20 cellular contexts compared by ENCODE assay signal in genomic region chr7:98830972-98831548, GRCh38. TPM values are rescaled to one million over a fixed set of nuclear protein-coding genes. Genes with fewer than 3 reads are reported as not detected.
DNase-seq lines count a peak whose midpoint lies in the region; ATAC-seq, FAIRE-seq and TF ChIP-seq lines count a peak whose summit lies in the region.
"Had no signal": no experiment of that assay in that cellular context is flagged by ENCODE, and none has a peak within 500 bp of the region (broad histone marks: within the 10 kb centered on the region; RNA-seq: fewer than 3 reads in every experiment).

No MANE protein-coding gene starts in this region.

- H4K20me1 ChIP-seq in HepG2 (ENCODE audit: insufficient read depth, low read length) = no peaks in the 10 kb centered on the region

- peaks cover 11% of the 10 kb centered on the region for H3K27me3 Mint-ChIP-seq in glutamatergic neuron (ENCODE audit: unreplicated experiment)

- TF ChIP-seq POLR2A in HepG2 (IDR thresholded peaks at IDR 0.05; ENCODE audit: insufficient read depth in 1 of 2, low read depth in 2 of 2, low read length in 2 of 2) (no peak), right lobe of liver (IDR thresholded peaks at IDR 0.05) (no peak), testis (IDR thresholded peaks at IDR 0.05) (no peak)

- H3K4me1 ChIP-seq in HepG2 (ENCODE audit: insufficient read depth, low read length) (no peaks in the 10 kb centered on the region), right lobe of liver (no peaks in the 10 kb centered on the region), left ventricle myocardium inferior (peaks cover 16% of the 10 kb centered on the region), testis (peaks cover 12% of the 10 kb centered on the region)
- H3K4me1 ChIP-seq: BE2C had no signal

- no peak overlapping the region for H3K4me2 ChIP-seq in HepG2 (ENCODE audit: low read depth, low read length)
- H3K4me2 ChIP-seq: GM23338 had no signal

- no peaks in the 10 kb centered on the region for H3K36me3 Mint-ChIP-seq in glutamatergic neuron (ENCODE audit: unreplicated experiment)
- H3K36me3 Mint-ChIP-seq: CD4-positive, CD25-positive, alpha-beta regulatory T cell; CD8-positive, alpha-beta memory T cell had no signal

- H3K9me3 ChIP-seq in HepG2 (ENCODE audit: low read length) (no peaks in the 10 kb centered on the region), right lobe of liver (no peaks in the 10 kb centered on the region), left ventricle myocardium inferior (replicated peaks) (no peaks in the 10 kb centered on the region), testis (no peaks in the 10 kb centered on the region)
- H3K9me3 ChIP-seq: BE2C had no signal

- H3K27ac ChIP-seq in HepG2 (ENCODE audit: extremely low read length, insufficient read depth, low read length) (no peak overlapping the region), right lobe of liver (no peak overlapping the region), left ventricle myocardium inferior (replicated peaks) (peak overlapping the region; percentile 54), testis (no peak overlapping the region)
- H3K27ac ChIP-seq: HL-60 had no signal

- H3K9ac ChIP-seq in HepG2 (ENCODE audit: insufficient read depth, low read depth, low read length) = no peak overlapping the region

- ATAC-seq in HepG2 (no peak), right lobe of liver (no peak)

- intact Hi-C loops in HepG2 (cut with micrococcal nuclease; ENCODE audit: unreplicated experiment) (no loop called here), right lobe of liver (cut with DNase I) (no loop called here), left ventricle myocardium inferior (cut with micrococcal nuclease) (no loop called here), testis (cut with DNase I; ENCODE audit: low total_unique reads) (no loop called here)

- in situ Hi-C loops in HepG2 (cut with HindIII; ENCODE audit: extremely low pct_ligation_motif_present, low pct_unique_long_range_greater_than_20kb) = no loop called here

- H3K27ac Mint-ChIP-seq in glutamatergic neuron (ENCODE audit: unreplicated experiment) = peak overlapping the region; percentile 55
- H3K27ac Mint-ChIP-seq: CD4-positive, CD25-positive, alpha-beta regulatory T cell; HFFc6 had no signal

- no peak for TF ChIP-seq RAD21 in HepG2 (CRISPR knock-in tag; IDR thresholded peaks at IDR 0.05)

- no peak overlapping the region for H3K4me3 ChIP-seq in HepG2 (replicated peaks in 1 of 3; ENCODE audit: insufficient read depth in 1 of 3, low read depth in 2 of 3, low read length in 3 of 3)
- H3K4me3 ChIP-seq in right lobe of liver = no peak overlapping the region
- no peak overlapping the region for H3K4me3 ChIP-seq in left ventricle myocardium inferior
- H3K4me3 ChIP-seq in testis = no peak overlapping the region
- H3K4me3 ChIP-seq: GM23338 had no signal

- no peak for FAIRE-seq in HepG2 (lab: Jason Lieb, UNC)
- FAIRE-seq: A204.1, G401.6, H54 had no signal

- 4% methylated on average over 2 of the region's 2 CpGs for WGBS in HepG2 (ENCODE audit: low lambda C conversion rate)
- WGBS in right lobe of liver (ENCODE audit: insufficient coverage, low coverage, low lambda C conversion rate, missing lambda C conversion rate) = 61% methylated on average over 2 of the region's 2 CpGs
- WGBS in testis, 2 donors = 65 to 71% methylated on average over 2 of the region's 2 CpGs

- H3K36me3 ChIP-seq in HepG2 (replicated peaks in 1 of 2; ENCODE audit: control insufficient read depth in 1 of 2, insufficient read depth in 2 of 2, low read length in 2 of 2) (no peaks in the 10 kb centered on the region), right lobe of liver (no peaks in the 10 kb centered on the region), left ventricle myocardium inferior (no peaks in the 10 kb centered on the region), testis (ENCODE audit: low read depth, missing control alignments) (no peaks in the 10 kb centered on the region)
- H3K36me3 ChIP-seq: BE2C had no signal

- CTCF ChIA-PET in HepG2 (lab: Yijun Ruan, JAX; ENCODE audit: low intra/inter-chr PET ratio, low total read pairs) = interaction anchor here (1.5 kb wide), 1 partner anchor 10 kb away, joined by 4 read pairs; no protein-coding TSS in a partner anchor

- no peaks in the 10 kb centered on the region for H3K79me2 ChIP-seq in HepG2 (ENCODE audit: insufficient read depth, low read length)

- no peak overlapping the region for H3K4me3 Mint-ChIP-seq in glutamatergic neuron (ENCODE audit: unreplicated experiment)
- H3K4me3 Mint-ChIP-seq: CD4-positive, CD25-positive, alpha-beta regulatory T cell; CD8-positive, alpha-beta memory T cell; GM23338; HFFc6 had no signal

- BruUV-seq in HepG2 (replicated peaks; lab: Mats Ljungman, UMichigan) = no TSS peak

- peaks cover 14% of the 10 kb centered on the region for H3K9me3 Mint-ChIP-seq in glutamatergic neuron (ENCODE audit: unreplicated experiment)
- H3K9me3 Mint-ChIP-seq: CD8-positive, alpha-beta memory T cell; GM23338; HFFc6 had no signal

- POLR2A ChIA-PET in HepG2 (lab: Yijun Ruan, JAX) = no interaction called here

- H3K4me1 Mint-ChIP-seq in glutamatergic neuron (ENCODE audit: low read depth, unreplicated experiment) = peaks cover 11% of the 10 kb centered on the region
- H3K4me1 Mint-ChIP-seq: CD4-positive, CD25-positive, alpha-beta regulatory T cell; CD8-positive, alpha-beta memory T cell had no signal

- H2AFZ ChIP-seq in HepG2 (ENCODE audit: low read length) = no peak overlapping the region
- H2AFZ ChIP-seq: GM23338 had no signal

- H3K27me3 ChIP-seq in HepG2 (ENCODE audit: control insufficient read depth in 1 of 2, insufficient read depth in 2 of 2, low read length in 2 of 2) (peaks cover 0 to 2% of the 10 kb centered on the region in 2 experiments; a peak in 1 of 5 replicates), right lobe of liver (no peaks in the 10 kb centered on the region), left ventricle myocardium inferior (ENCODE audit: low read depth) (no peaks in the 10 kb centered on the region), testis (no peaks in the 10 kb centered on the region)
- H3K27me3 ChIP-seq: BE2C had no signal

- DNase-seq in HepG2 (ENCODE audit: low spot score) (no peak), right lobe of liver (no peak), glutamatergic neuron (no peak), left ventricle myocardium inferior (no peak), OCI-M1 (lab: John Stamatoyannopoulos, UW) (no peak), testis (no peak), EL (no peak)
- DNase-seq: C1 segment of cervical spinal cord, COR-L47, DMS 273 treated with DMSO at 0.1 percent for 48 hours had no signal

- no peak for TF ChIP-seq CTCF in HepG2 (CRISPR knock-in tag; IDR thresholded peaks at IDR 0.05)
- TF ChIP-seq CTCF in right lobe of liver (IDR thresholded peaks at IDR 0.05) = no peak
- TF ChIP-seq CTCF in glutamatergic neuron (IDR thresholded peaks at IDR 0.05; ENCODE audit: partially characterized antibody, unreplicated experiment) = no peak
- TF ChIP-seq CTCF in left ventricle myocardium inferior (IDR thresholded peaks at IDR 0.05; ENCODE audit: borderline replicate concordance) = no peak
- no peak for TF ChIP-seq CTCF in testis (IDR thresholded peaks at IDR 0.05)

- TF ChIP-seq EP300 in HepG2 (IDR thresholded peaks at IDR 0.05; ENCODE audit: low read depth in 2 of 2, low read length in 2 of 2) = no peak
- no peak for TF ChIP-seq EP300 in HepG2 (CRISPR knock-in tag; IDR thresholded peaks at IDR 0.05; ENCODE audit: borderline replicate concordance)

RNA-seq across cellular contexts. Expression of gene TMEM130, which starts 38.8 kb away (rescaled TPM):
- total RNA-seq in HepG2 (2016; rRNA removed; fragmentation: Illumina TruSeq; extraction: Trizol) (not detected in 2 replicates), right lobe of liver (not detected), glutamatergic neuron (ENCODE audit: unreplicated experiment) (7.8 TPM), left ventricle myocardium inferior (not detected), testis (100 to 1,000 TPM in 1 of 2 donors, 10 to 100 TPM in 1; 84.6 to 106 TPM)
- total RNA-seq in HepG2 (2016; cell fraction: cytosol; rRNA removed; fragmentation: Illumina TruSeq; extraction: Trizol; ENCODE audit: low read depth) = not detected in 2 replicates
- not detected in 2 replicates for total RNA-seq in HepG2 (2016; cell fraction: insoluble cytoplasmic fraction; rRNA removed; fragmentation: Illumina TruSeq; extraction: Trizol)
- not detected in 2 replicates for total RNA-seq in HepG2 (2016; cell fraction: membrane; rRNA removed; fragmentation: Illumina TruSeq; extraction: Trizol)
- total RNA-seq in HepG2 (2016; cell fraction: nucleus; rRNA removed; fragmentation: Illumina TruSeq; extraction: Trizol) = not detected in 2 replicates
- polyA plus RNA-seq in HepG2 (2011; rRNA removed) (not detected in 2 replicates), testis (ENCODE audit: insufficient read depth, low read depth, low replicate concordance) (131 TPM)
- not detected in 2 replicates for polyA plus RNA-seq in HepG2 (2011; cell fraction: cytosol; rRNA removed)
- polyA plus RNA-seq in HepG2 (2011; cell fraction: nucleus; rRNA removed) = not detected in 2 replicates
- not detected in 2 replicates for polyA plus RNA-seq in HepG2 (2012)
- not detected in 2 replicates for polyA plus RNA-seq in HepG2 (2016; cell fraction: cytosol; fragmentation: Illumina TruSeq; extraction: Trizol; ENCODE audit: low read depth)
- not detected in 2 replicates for polyA plus RNA-seq in HepG2 (2016; cell fraction: insoluble cytoplasmic fraction; fragmentation: Illumina TruSeq; extraction: Trizol; ENCODE audit: low read depth)
- polyA plus RNA-seq in HepG2 (2016; cell fraction: membrane; fragmentation: Illumina TruSeq; extraction: Trizol; ENCODE audit: low read depth) = not detected in 2 replicates
- polyA plus RNA-seq in HepG2 (2016; cell fraction: nucleus; fragmentation: Illumina TruSeq; extraction: Trizol; ENCODE audit: insufficient read depth, low read depth) = not detected in 2 replicates
- not detected in 2 replicates for polyA minus RNA-seq in HepG2 (2011; rRNA and poly(A)+ RNA removed; ENCODE audit: low replicate concordance)
- polyA minus RNA-seq in HepG2 (2011; cell fraction: cytosol; rRNA and poly(A)+ RNA removed) = not detected in 2 replicates
- not detected in 2 replicates for polyA minus RNA-seq in HepG2 (2011; cell fraction: nucleus; rRNA and poly(A)+ RNA removed)
- total RNA-seq: CD4-positive, CD25-positive, alpha-beta regulatory T cell; CD8-positive, alpha-beta memory T cell; HT1080 had no signal
- polyA plus RNA-seq: CD4-positive, CD25-positive, alpha-beta regulatory T cell; CD8-positive, alpha-beta memory T cell had no signal

RNA-seq across cellular contexts. Expression of gene TRRAP, which starts 47.3 kb away (rescaled TPM):
- 10.5 and 21.3 TPM in 2 replicates for total RNA-seq in HepG2 (2016; rRNA removed; fragmentation: Illumina TruSeq; extraction: Trizol)
- 3.5 and 3.8 TPM in 2 replicates for total RNA-seq in HepG2 (2016; cell fraction: cytosol; rRNA removed; fragmentation: Illumina TruSeq; extraction: Trizol; ENCODE audit: low read depth)
- total RNA-seq in HepG2 (2016; cell fraction: insoluble cytoplasmic fraction; rRNA removed; fragmentation: Illumina TruSeq; extraction: Trizol) = 9.6 and 18.3 TPM in 2 replicates
- total RNA-seq in HepG2 (2016; cell fraction: membrane; rRNA removed; fragmentation: Illumina TruSeq; extraction: Trizol) = 6.8 and 6.9 TPM in 2 replicates
- total RNA-seq in HepG2 (2016; cell fraction: nucleus; rRNA removed; fragmentation: Illumina TruSeq; extraction: Trizol) = 22.4 and 25.4 TPM in 2 replicates
- polyA plus RNA-seq in HepG2 (2011; rRNA removed) = 8.6 and 9.5 TPM in 2 replicates
- 8.9 and 9.3 TPM in 2 replicates for polyA plus RNA-seq in HepG2 (2011; cell fraction: cytosol; rRNA removed)
- 26.9 and 30.9 TPM in 2 replicates for polyA plus RNA-seq in HepG2 (2011; cell fraction: nucleus; rRNA removed)
- polyA plus RNA-seq in HepG2 (2012) = 13.4 and 13.9 TPM in 2 replicates
- 0.68 and 0.73 TPM in 2 replicates for polyA plus RNA-seq in HepG2 (2016; cell fraction: cytosol; fragmentation: Illumina TruSeq; extraction: Trizol; ENCODE audit: low read depth)
- polyA plus RNA-seq in HepG2 (2016; cell fraction: insoluble cytoplasmic fraction; fragmentation: Illumina TruSeq; extraction: Trizol; ENCODE audit: low read depth) = 12.7 and 17.5 TPM in 2 replicates
- 1.4 and 1.6 TPM in 2 replicates for polyA plus RNA-seq in HepG2 (2016; cell fraction: membrane; fragmentation: Illumina TruSeq; extraction: Trizol; ENCODE audit: low read depth)
- 26.9 and 27.3 TPM in 2 replicates for polyA plus RNA-seq in HepG2 (2016; cell fraction: nucleus; fragmentation: Illumina TruSeq; extraction: Trizol; ENCODE audit: insufficient read depth, low read depth)
- 41.8 and 47.7 TPM in 2 replicates for polyA minus RNA-seq in HepG2 (2011; rRNA and poly(A)+ RNA removed; ENCODE audit: low replicate concordance)
- 25.9 and 27.0 TPM in 2 replicates for polyA minus RNA-seq in HepG2 (2011; cell fraction: cytosol; rRNA and poly(A)+ RNA removed)
- polyA minus RNA-seq in HepG2 (2011; cell fraction: nucleus; rRNA and poly(A)+ RNA removed) = 44.8 and 46.1 TPM in 2 replicates
- total RNA-seq in right lobe of liver = 10 to 100 TPM; 16.1 to 20.5 (median 18.6) TPM
- 68.7 TPM for total RNA-seq in glutamatergic neuron (ENCODE audit: unreplicated experiment)
- total RNA-seq in left ventricle myocardium inferior = 15.5 TPM
- 100 to 1,000 TPM; 119 to 120 TPM for total RNA-seq in testis
- polyA plus RNA-seq in testis (ENCODE audit: insufficient read depth, low read depth, low replicate concordance) = 45.6 TPM
